In genomic region chr9:109602987-109603386, GRCh38 we compare ENCODE assay signal across 23 cellular contexts.
"Had no signal": no experiment of that assay in that cellular context is flagged by ENCODE, and none has a peak within 500 bp of the region (broad histone marks: within the 10 kb centered on the region; RNA-seq: fewer than 3 reads in every experiment).

No MANE protein-coding gene starts in this region.

- FAIRE-seq: frontal cortex, kidney had no signal

- H3K79me2 ChIP-seq: parathyroid adenoma had no signal

- H3K36me3 Mint-ChIP-seq: natural killer cell; stimulated activated memory B cell treated with anti-CD40 and anti-IgM and Interleukin-4, amounts not matched to agents 10 μg/mL and 1 μg/mL and 100 μg/mL, for 72 hours had no signal

- H3K4me3 Mint-ChIP-seq: activated CD4-positive, alpha-beta T cell treated with anti-CD3 and anti-CD28 coated beads, Interleukin-2, amount 10 ng/mL, durations not matched to agents 7 days and 5 days; activated naive CD4-positive, alpha-beta T cell treated with anti-CD3 and anti-CD28 coated beads for 36 hours; activated T-cell treated with anti-CD3 and anti-CD28 coated beads, Interleukin-2, amount 50 U/mL, for 4 hours; effector memory CD8-positive, alpha-beta T cell; natural killer cell; stimulated activated memory B cell treated with anti-CD40 and anti-IgM and Interleukin-4, amounts not matched to agents 10 μg/mL and 1 μg/mL and 100 μg/mL, for 72 hours had no signal

- H3K27me3 ChIP-seq: breast epithelium, neutrophil, sigmoid colon, upper lobe of right lung had no signal

- H3K27ac Mint-ChIP-seq: activated CD4-positive, alpha-beta T cell treated with anti-CD3 and anti-CD28 coated beads, Interleukin-2, amount 10 ng/mL, durations not matched to agents 7 days and 5 days; activated naive CD4-positive, alpha-beta T cell treated with anti-CD3 and anti-CD28 coated beads for 36 hours; effector memory CD8-positive, alpha-beta T cell; natural killer cell; stimulated activated memory B cell treated with anti-CD40 and anti-IgM and Interleukin-4, amounts not matched to agents 10 μg/mL and 1 μg/mL and 100 μg/mL, for 72 hours had no signal

- H3K9me3 ChIP-seq: neutrophil, sigmoid colon, thoracic aorta, upper lobe of right lung had no signal

- H3K27ac ChIP-seq: breast epithelium, neutrophil, parathyroid adenoma, sigmoid colon, thoracic aorta, upper lobe of right lung had no signal

- H3K4me1 ChIP-seq: breast epithelium, parathyroid adenoma, sigmoid colon, upper lobe of right lung had no signal

- H3K36me3 ChIP-seq: breast epithelium, neutrophil, sigmoid colon, thoracic aorta, upper lobe of right lung had no signal

- H3K4me1 Mint-ChIP-seq: activated CD4-positive, alpha-beta T cell treated with anti-CD3 and anti-CD28 coated beads, Interleukin-2, amount 10 ng/mL, durations not matched to agents 7 days and 5 days; natural killer cell; stimulated activated memory B cell treated with anti-CD40 and anti-IgM and Interleukin-4, amounts not matched to agents 10 μg/mL and 1 μg/mL and 100 μg/mL, for 72 hours had no signal

- ATAC-seq: activated CD4-positive, CD25-positive, alpha-beta regulatory T cell treated with anti-CD3 and anti-CD28 coated beads, Interleukin-2, amount 50 U/mL, for 24 hours; activated T-cell treated with anti-CD3 and anti-CD28 coated beads, Interleukin-2, amount 50 U/mL, for 4 hours; effector memory CD8-positive, alpha-beta T cell; left ventricle myocardium superior; natural killer cell; SK-N-SH treated with all-trans-retinoic acid at 6 μM for 48 hours; stimulated activated memory B cell treated with anti-CD40 and anti-IgM and Interleukin-4, amounts not matched to agents 10 μg/mL and 1 μg/mL and 100 μg/mL, for 72 hours; upper lobe of right lung had no signal

- H2AFZ ChIP-seq: parathyroid adenoma had no signal

- H3K9me3 Mint-ChIP-seq: activated CD4-positive, alpha-beta T cell treated with anti-CD3 and anti-CD28 coated beads, Interleukin-2, amount 10 ng/mL, durations not matched to agents 7 days and 5 days; activated naive CD4-positive, alpha-beta T cell treated with anti-CD3 and anti-CD28 coated beads for 36 hours; activated T-cell treated with anti-CD3 and anti-CD28 coated beads, Interleukin-2, amount 50 U/mL, for 4 hours; effector memory CD8-positive, alpha-beta T cell; stimulated activated memory B cell treated with anti-CD40 and anti-IgM and Interleukin-4, amounts not matched to agents 10 μg/mL and 1 μg/mL and 100 μg/mL, for 72 hours had no signal

- H3K9ac ChIP-seq: parathyroid adenoma had no signal

- DNase-seq: activated CD4-positive, alpha-beta T cell treated with anti-CD3 and anti-CD28 coated beads, Interleukin-2, amount 10 ng/mL, durations not matched to agents 7 days and 5 days; activated CD8-positive, alpha-beta memory T cell treated with anti-CD3 and anti-CD28 coated beads, Interleukin-2, amount 50 U/mL, for 4 hours; activated naive CD4-positive, alpha-beta T cell treated with anti-CD3 and anti-CD28 coated beads for 36 hours; activated T-cell treated with anti-CD3 and anti-CD28 coated beads, Interleukin-2, amount 50 U/mL, for 4 hours; cerebellar nuclear complex; effector memory CD8-positive, alpha-beta T cell; hypothalamus; kidney; left ventricle myocardium superior; natural killer cell; sigmoid colon; stimulated activated CD4-positive, alpha-beta T cell treated with anti-CD3 and anti-CD28 coated beads, Interleukin-4, amount 100 ng/mL, for 4 hours; T-helper 1 cell; T-helper 9 cell; upper lobe of right lung had no signal

- H3K27me3 Mint-ChIP-seq: effector memory CD8-positive, alpha-beta T cell had no signal

- H3K4me3 ChIP-seq: breast epithelium, sigmoid colon, thoracic aorta, upper lobe of right lung had no signal
